13 cellular contexts compared by ENCODE assay signal in genomic region chr1:185864889-185865288, GRCh38.
A peak's percentile ranks its signal among the peaks of the same experiment; 100 is the strongest.
DNase-seq lines count a peak whose midpoint lies in the region; ATAC-seq and TF ChIP-seq lines count a peak whose summit lies in the region.
"Had no signal": no experiment of that assay in that cellular context is flagged by ENCODE, and none has a peak within 500 bp of the region (broad histone marks: within the 10 kb centered on the region; RNA-seq: fewer than 3 reads in every experiment).

No MANE protein-coding gene starts in this region.

- DNase-seq in Daoy (ENCODE audit: low read depth) (peak; percentile 90), Panc1 (ENCODE audit: low read depth, low spot score) (peak; percentile 22), dermis blood vessel endothelial cell (peak; percentile 14), mucosa of descending colon (no peak), Karpas-422 (no peak), GM10266 (ENCODE audit: extremely low spot score) (no peak)
- DNase-seq in activated CD8-positive, alpha-beta memory T cell treated with anti-CD3 and anti-CD28 coated beads, Interleukin-2, amount 50 U/mL, for 4 hours = no peak
- DNase-seq: activated CD8-positive, alpha-beta memory T cell treated with anti-CD3 and anti-CD28 coated beads, Interleukin-2, amount 50 U/mL, for 48 hours; caudate nucleus; mesendoderm; NCI-H1694; upper lobe of left lung had no signal

- H3K9me3 ChIP-seq in Panc1 (ENCODE audit: control insufficient read depth, insufficient read depth, low read depth, low read length) = no peaks in the 10 kb centered on the region
- no peaks in the 10 kb centered on the region for H3K9me3 ChIP-seq in mucosa of descending colon
- no peaks in the 10 kb centered on the region for H3K9me3 ChIP-seq in Karpas-422 (ENCODE audit: low read length)
- no peaks in the 10 kb centered on the region for H3K9me3 ChIP-seq in gastroesophageal sphincter
- H3K9me3 ChIP-seq: upper lobe of left lung had no signal

- no peaks in the 10 kb centered on the region for H3K9me2 ChIP-seq in Karpas-422 (replicated peaks; ENCODE audit: insufficient read depth, low read length)

- intact Hi-C loops in Panc1 (cut with micrococcal nuclease; ENCODE audit: unreplicated experiment) (no loop called here), mucosa of descending colon (cut with DNase I, micrococcal nuclease) (no loop called here)

- no peak overlapping the region for H3K9ac ChIP-seq in Karpas-422 (ENCODE audit: low read length)

- no TSS peak for BruUV-seq in Panc1 (replicated peaks; lab: Mats Ljungman, UMichigan)

- in situ Hi-C loops in Panc1 (cut with HindIII; ENCODE audit: low pct_unique_long_range_greater_than_20kb, low sequenced_read_pairs) = no loop called here

- TF ChIP-seq CTCF in Panc1 (IDR thresholded peaks at IDR 0.05) (no peak), mucosa of descending colon (IDR thresholded peaks at IDR 0.05) (no peak), GM10266 (IDR thresholded peaks at IDR 0.05; ENCODE audit: control insufficient read depth, insufficient read depth, low read depth, missing control alignments) (no peak), gastroesophageal sphincter (IDR thresholded peaks at IDR 0.05) (no peak)

- no peaks in the 10 kb centered on the region for H4K20me1 ChIP-seq in Karpas-422 (ENCODE audit: insufficient read depth, low read depth, low read length)

- H3K36me3 ChIP-seq in Panc1 (ENCODE audit: control insufficient read depth, insufficient read depth, low read length) (no peaks in the 10 kb centered on the region), mucosa of descending colon (ENCODE audit: low read depth) (no peaks in the 10 kb centered on the region), Karpas-422 (ENCODE audit: insufficient read depth, low read length) (no peaks in the 10 kb centered on the region), gastroesophageal sphincter (peaks cover 0 to 8% of the 10 kb centered on the region in 2 donors)
- H3K36me3 ChIP-seq: upper lobe of left lung had no signal

- no peaks in the 10 kb centered on the region for H3K4me1 ChIP-seq in Panc1 (ENCODE audit: control insufficient read depth, insufficient read depth, low read length)
- no peaks in the 10 kb centered on the region for H3K4me1 ChIP-seq in mucosa of descending colon (ENCODE audit: low read depth)
- H3K4me1 ChIP-seq in Karpas-422 (ENCODE audit: low read length) = no peaks in the 10 kb centered on the region
- H3K4me1 ChIP-seq in gastroesophageal sphincter = peaks cover 0 to 24% (median 2%) of the 10 kb centered on the region in 3 donors
- H3K4me1 ChIP-seq: upper lobe of left lung had no signal

- H3K27me3 ChIP-seq in Panc1 (ENCODE audit: control insufficient read depth, insufficient read depth, low read length) (no peaks in the 10 kb centered on the region), Karpas-422 (ENCODE audit: low read length) (no peaks in the 10 kb centered on the region), gastroesophageal sphincter (no peaks in the 10 kb centered on the region)
- H3K27me3 ChIP-seq: upper lobe of left lung had no signal

- TF ChIP-seq POLR2A in gastroesophageal sphincter (IDR thresholded peaks at IDR 0.05) = no peak

- H3K27ac ChIP-seq in Panc1 (ENCODE audit: low read length) = no peak overlapping the region
- H3K27ac ChIP-seq in Karpas-422 (ENCODE audit: low read length) = no peak overlapping the region
- no peak overlapping the region for H3K27ac ChIP-seq in gastroesophageal sphincter
- H3K27ac ChIP-seq: upper lobe of left lung had no signal

- no peak overlapping the region for H3K4me3 ChIP-seq in Panc1 (ENCODE audit: low read depth in 2 of 2, low read length in 2 of 2)
- no peak overlapping the region for H3K4me3 ChIP-seq in mucosa of descending colon
- H3K4me3 ChIP-seq in Karpas-422 (ENCODE audit: low read length) = no peak overlapping the region
- H3K4me3 ChIP-seq in gastroesophageal sphincter = no peak overlapping the region
- H3K4me3 ChIP-seq: upper lobe of left lung had no signal

- no peak overlapping the region for H2AFZ ChIP-seq in Karpas-422 (ENCODE audit: low read length)

- TF ChIP-seq EP300 in gastroesophageal sphincter (IDR thresholded peaks at IDR 0.05) = no peak

- POLR2A ChIA-PET in Panc1 (lab: Charles Lee) = no interaction called here

- ATAC-seq in Panc1 (no peak), mucosa of descending colon (peak; percentile 81), gastroesophageal sphincter (no peak)

- H3K4me2 ChIP-seq in Karpas-422 (ENCODE audit: low read depth, low read length, poor library complexity, severe bottlenecking) = no peak overlapping the region

- CTCF ChIA-PET in Panc1 (lab: Charles Lee) = no interaction called here

- WGBS in gastroesophageal sphincter (ENCODE audit: low coverage in 1 of 2), 2 donors = 71 to 100% methylated on average over 2 of the region's 2 CpGs

- H3K79me2 ChIP-seq in Karpas-422 (ENCODE audit: low read length) = no peaks in the 10 kb centered on the region

Comparison
In these comparisons a context has a peak if more than half of its experiments do, and no peak if none do; other contexts are left out.
1. DNase-seq: peak in Daoy (single experiment), Panc1 (single experiment) and dermis blood vessel endothelial cell (single experiment); none in mucosa of descending colon (0 of 3), Karpas-422 (single experiment), activated CD8-positive, alpha-beta memory T cell treated with anti-CD3 and anti-CD28 coated beads, Interleukin-2, amount 50 U/mL, for 4 hours (single experiment) and GM10266 (single experiment).